Comparison of ENCODE assay signal across 1 cellular context in genomic region chr2:46304635-46305034, GRCh38.
TF ChIP-seq lines count a peak whose summit lies in the region.

No MANE protein-coding gene starts in this region.

TF ChIP-seq in HepG2, 621 proteins besides CTCF, POLR2A, EP300 and RAD21 (continued from another document):
- no peak for TF ChIP-seq PATZ1 (CRISPR knock-in tag; IDR thresholded peaks at IDR 0.05)
- TF ChIP-seq HCFC1 (IDR thresholded peaks at IDR 0.05; ENCODE audit: low read depth, low read length), result no peak
- TF ChIP-seq SP140L (CRISPR knock-in tag; IDR thresholded peaks at IDR 0.05; ENCODE audit: borderline replicate concordance), result no peak
- no peak for TF ChIP-seq ZNF652 (CRISPR knock-in tag; IDR thresholded peaks at IDR 0.05; ENCODE audit: borderline replicate concordance, low read depth)
- no peak for TF ChIP-seq BATF2 (CRISPR knock-in tag; IDR thresholded peaks at IDR 0.05)
- TF ChIP-seq TRAFD1 (CRISPR knock-in tag; IDR thresholded peaks at IDR 0.05; ENCODE audit: borderline replicate concordance), result no peak
- no peak for TF ChIP-seq ZNF746 (CRISPR knock-in tag; IDR thresholded peaks at IDR 0.05)
